ENCODE assay signal across 37 cellular contexts in genomic region chr4:80302616-80303223, GRCh38. TPM values are rescaled to one million over a fixed set of nuclear protein-coding genes. Genes with fewer than 3 reads are reported as not detected.
"Had no signal": no experiment of that assay in that cellular context is flagged by ENCODE, and none has a peak within 500 bp of the region (broad histone marks: within the 10 kb centered on the region; RNA-seq: fewer than 3 reads in every experiment).

No MANE protein-coding gene starts in this region.

- H3K27me3 ChIP-seq: MG63 had no signal

- H3K4me2 ChIP-seq: KMS-11 had no signal

- DNase-seq: Karpas-422, Kasumi-1, KG1, MG63, MM.1S, MV-4-11, NCI-H1048, NCI-H1092, NCI-H1092 treated with DMSO at 0.1 percent for 48 hours, NCI-H1105, NCI-H1105 treated with DMSO at 0.1 percent for 48 hours, NCI-H1417, NCI-H1417 treated with DMSO at 0.1 percent for 48 hours, NCI-H1436, NCI-H1436 treated with DMSO at 0.1 percent for 48 hours, NCI-H146, NCI-H1694, NCI-H1694 treated with DMSO at 0.1 percent for 48 hours, NCI-H187, NCI-H187 treated with DMSO at 0.1 percent for 48 hours, NCI-H1930, NCI-H2029, NCI-H2029 treated with DMSO at 0.1 percent for 48 hours, NCI-H2081, NCI-H2081 treated with DMSO at 0.1 percent for 48 hours, NCI-H2107, NCI-H2171, NCI-H2171 treated with DMSO at 0.1 percent for 48 hours, NCI-H2227 treated with DMSO at 0.1 percent for 48 hours, NCI-H226, NCI-H345, NCI-H446, NCI-H446 treated with DMSO at 0.1 percent for 48 hours had no signal

- H3K4me3 ChIP-seq: MG63 had no signal

- H3K9ac ChIP-seq: KMS-11 had no signal

- H3K27ac ChIP-seq: KMS-11 had no signal

- H3K9me3 ChIP-seq: MG63 had no signal

RNA-seq across cellular contexts. Expression of gene CFAP299, which starts 32.8 kb away (rescaled TPM):
- total RNA-seq: M059J, NCI-H460 had no signal

RNA-seq across cellular contexts. Expression of gene FGF5, which starts 36.3 kb away (rescaled TPM):
- total RNA-seq: MCF 10A, NCI-H460 had no signal
